In genomic region chr1:243970077-243970476, GRCh38 we compare ENCODE assay signal across 21 cellular contexts.
DNase-seq lines count a peak whose midpoint lies in the region; ATAC-seq, FAIRE-seq and TF ChIP-seq lines count a peak whose summit lies in the region.
"Had no signal": no experiment of that assay in that cellular context is flagged by ENCODE, and none has a peak within 500 bp of the region (broad histone marks: within the 10 kb centered on the region; RNA-seq: fewer than 3 reads in every experiment).

No MANE protein-coding gene starts in this region.

- no peaks in the 10 kb centered on the region for H3K23me2 ChIP-seq in H1 (ENCODE audit: low read depth, low read length)

- H3K9me1 ChIP-seq in IMR-90 (ENCODE audit: insufficient read depth, low read length): peaks cover 2% of the 10 kb centered on the region; the same call in 1 of the 2 replicates

- H2BK20ac ChIP-seq in IMR-90 (ENCODE audit: low read depth, low read length) (no peak overlapping the region), H1 (ENCODE audit: low read length) (no peak overlapping the region)

- H2BK5ac ChIP-seq in IMR-90 (ENCODE audit: low read depth, low read length, poor library complexity, severe bottlenecking) (no peak overlapping the region), H1 (ENCODE audit: low read depth, low read length) (no peak overlapping the region)

- H2AK5ac ChIP-seq in IMR-90 (ENCODE audit: low read depth, low read length) (no peak overlapping the region), H1 (ENCODE audit: low read depth, low read length) (no peak overlapping the region)

- H3K4ac ChIP-seq in IMR-90 (ENCODE audit: low read depth, low read length): no peak overlapping the region
- no peak overlapping the region for H3K4ac ChIP-seq in H1 (replicated peaks; ENCODE audit: insufficient read length, low read depth, low read length)

- no peak overlapping the region for H2AK9ac ChIP-seq in IMR-90 (replicated peaks; ENCODE audit: low read depth, low read length, poor library complexity)

- no peak overlapping the region for H3K56ac ChIP-seq in IMR-90 (ENCODE audit: extremely low read depth, insufficient read depth, low read length)
- no peak overlapping the region for H3K56ac ChIP-seq in H1 (replicated peaks; ENCODE audit: insufficient read length, low read depth, low read length)

- TF ChIP-seq POLR2A in IMR-90 (IDR thresholded peaks at IDR 0.05; ENCODE audit: low read depth, low read length): no peak
- no peak for TF ChIP-seq POLR2A in H1 (IDR thresholded peaks at IDR 0.05; ENCODE audit: control extremely low read depth in 1 of 2, low read depth in 2 of 2, low read length in 2 of 2)

- H4K8ac ChIP-seq in IMR-90 (ENCODE audit: low read depth in 2 of 2, low read length in 2 of 2) (no peak overlapping the region), H1 (ENCODE audit: extremely low read depth, insufficient read depth, low read length) (no peak overlapping the region)

- FAIRE-seq in H1 (lab: Jason Lieb, UNC): no peak
- FAIRE-seq: GM12892, GM18507, HepG2 had no signal

- intact Hi-C loops in IMR-90 (cut with micrococcal nuclease) (no loop called here), heart right ventricle (cut with DNase I) (no loop called here)

- H4K20me1 ChIP-seq in BLaER1 (no peaks in the 10 kb centered on the region), IMR-90 (ENCODE audit: insufficient read depth, low read length) (no peaks in the 10 kb centered on the region), H1 (replicated peaks in 1 of 2; ENCODE audit: control insufficient read depth in 1 of 2, insufficient read depth in 2 of 2, low read length in 2 of 2) (no peaks in the 10 kb centered on the region)

- TF ChIP-seq CTCF in IMR-90 (conservative IDR thresholded peaks at IDR 0.05; ENCODE audit: low read depth, low read length) (no peak), H1 (IDR thresholded peaks at IDR 0.05; ENCODE audit: control extremely low read depth in 1 of 3, insufficient read depth in 1 of 3, low read depth in 1 of 3, low read length in 3 of 3) (no peak), heart right ventricle (IDR thresholded peaks at IDR 0.05) (no peak)

- peaks cover 72% of the 10 kb centered on the region for H3K4me1 ChIP-seq in BLaER1
- H3K4me1 ChIP-seq in IMR-90 (ENCODE audit: control insufficient read depth, insufficient read depth, low read length): peaks cover 8% of the 10 kb centered on the region
- H3K4me1 ChIP-seq in SJSA1 (replicated peaks): peaks cover 51% of the 10 kb centered on the region
- H3K4me1 ChIP-seq in H1 (replicated peaks in 1 of 4; ENCODE audit: control insufficient read depth in 3 of 4, insufficient read depth in 4 of 4, low read length in 3 of 4): peaks cover 0 to 7% (median 3%) of the 10 kb centered on the region in 4 experiments; a peak in 4 of 7 replicates
- H3K4me1 ChIP-seq in heart right ventricle: peaks cover 0 to 18% (median 0%) of the 10 kb centered on the region in 9 donors

- WGBS in IMR-90 (ENCODE audit: extremely low coverage in 2 of 2, insufficient read length in 1 of 2), 2 experiments: no CpG with 5 or more reads among the region's 2 CpGs
- 89% methylated on average over 2 of the region's 2 CpGs; no CpG with 5 or more reads in 1 of the 2 experiments for WGBS in H1 (ENCODE audit: extremely low coverage in 1 of 2, insufficient coverage in 1 of 2, insufficient read length in 1 of 2, insufficient replicate concordance in 2 of 2, low coverage in 1 of 2, low lambda C conversion rate in 2 of 2, missing lambda C conversion rate in 1 of 2), 2 experiments
- 50 to 72% methylated on average over 2 of the region's 2 CpGs for WGBS in heart right ventricle, 2 donors

- H3K36me3 ChIP-seq in BLaER1 (no peaks in the 10 kb centered on the region), IMR-90 (ENCODE audit: control insufficient read depth, insufficient read depth, low read length) (no peaks in the 10 kb centered on the region), SJSA1 (no peaks in the 10 kb centered on the region), H1 (ENCODE audit: control insufficient read depth in 2 of 4, insufficient read depth in 4 of 4, low read length in 3 of 4) (no peaks in the 10 kb centered on the region), heart right ventricle (no peaks in the 10 kb centered on the region)

- H2BK15ac ChIP-seq in IMR-90 (ENCODE audit: low read depth, low read length) (no peak overlapping the region), H1 (ENCODE audit: low read length) (no peak overlapping the region)

- H4K91ac ChIP-seq in IMR-90 (ENCODE audit: insufficient read depth, low read depth, low read length) (no peak overlapping the region), H1 (replicated peaks; ENCODE audit: insufficient read length, low read length) (no peak overlapping the region)

- no peak overlapping the region for H3K18ac ChIP-seq in IMR-90 (ENCODE audit: low read depth, low read length)
- H3K18ac ChIP-seq in H1 (ENCODE audit: extremely low read depth, low read length): no peak overlapping the region

- H2BK120ac ChIP-seq in IMR-90 (ENCODE audit: low read depth, low read length): no peak overlapping the region
- H2BK120ac ChIP-seq in H1 (replicated peaks; ENCODE audit: low read depth, low read length): no peak overlapping the region

- no peak for TF ChIP-seq RAD21 in IMR-90 (IDR thresholded peaks at IDR 0.05; ENCODE audit: low read length)
- no peak for TF ChIP-seq RAD21 in H1 (IDR thresholded peaks at IDR 0.05 in 1 of 2, conservative IDR thresholded peaks at IDR 0.05 in 1 of 2; ENCODE audit: low read depth in 2 of 2, low read length in 2 of 2)

- H3K9ac ChIP-seq in BLaER1 (peak overlapping the region; percentile 14; the same call in 1 of the 2 replicates), IMR-90 (ENCODE audit: low read depth, low read length) (no peak overlapping the region), H1 (replicated peaks in 1 of 4; ENCODE audit: extremely low read depth in 1 of 4, low read depth in 3 of 4, low read length in 3 of 4) (no peak overlapping the region)
- H3K9ac ChIP-seq: KMS-11 had no signal

- peak overlapping the region; percentile 74 for H3K4me2 ChIP-seq in BLaER1
- no peak overlapping the region for H3K4me2 ChIP-seq in IMR-90 (ENCODE audit: low read depth, low read length)
- no peak overlapping the region for H3K4me2 ChIP-seq in H1 (ENCODE audit: insufficient read depth in 1 of 2, low read depth in 2 of 2, low read length in 2 of 2)
- H3K4me2 ChIP-seq: GM23338, KMS-11 had no signal

- H3K9me3 ChIP-seq in BLaER1 (no peaks in the 10 kb centered on the region), IMR-90 (ENCODE audit: control insufficient read depth, insufficient read depth, low read length) (no peaks in the 10 kb centered on the region), SJSA1 (replicated peaks) (no peaks in the 10 kb centered on the region), H1 (ENCODE audit: insufficient read depth in 2 of 2, low read depth in 1 of 2, low read length in 1 of 2) (no peaks in the 10 kb centered on the region), heart right ventricle (no peaks in the 10 kb centered on the region)

- in situ Hi-C loops in IMR-90 (cut with MboI; ENCODE audit: low sequenced_read_pairs): no loop called here

- H3K23ac ChIP-seq in IMR-90 (ENCODE audit: low read depth, low read length) (no peak overlapping the region; the same call in 1 of the 2 replicates), H1 (ENCODE audit: insufficient read length) (no peak overlapping the region)

- no peak overlapping the region for H3K4me3 ChIP-seq in BLaER1
- H3K4me3 ChIP-seq in IMR-90 (ENCODE audit: insufficient read depth, low read depth, low read length): no peak overlapping the region
- H3K4me3 ChIP-seq in SJSA1: no peak overlapping the region
- no peak overlapping the region for H3K4me3 ChIP-seq in H1 (ENCODE audit: extremely low read depth in 1 of 4, insufficient read depth in 2 of 4, low read depth in 3 of 4, low read length in 4 of 4)
- no peak overlapping the region for H3K4me3 ChIP-seq in heart right ventricle
- H3K4me3 ChIP-seq: GM23338 had no signal

- H4K5ac ChIP-seq in IMR-90 (ENCODE audit: low read depth, low read length) (no peak overlapping the region), H1 (ENCODE audit: insufficient read length, low read depth, low read length) (no peak overlapping the region)

- H3K79me1 ChIP-seq in IMR-90 (ENCODE audit: low read depth in 1 of 2, low read length in 2 of 2) (no peaks in the 10 kb centered on the region), H1 (ENCODE audit: low read depth, low read length) (no peaks in the 10 kb centered on the region)

- ATAC-seq in IMR-90 (ENCODE audit: low read depth) (no peak), heart right ventricle (no peak), GM18520 (IDR thresholded peaks at IDR 0.05; ENCODE audit: unreplicated experiment) (no peak)
- ATAC-seq: GM23338, HCT116, HepG2 had no signal

- no TSS peak for BruUV-seq in IMR-90 (replicated peaks; lab: Mats Ljungman, UMichigan)

- peak overlapping the region; percentile 62 for H3K27ac ChIP-seq in BLaER1
- no peak overlapping the region for H3K27ac ChIP-seq in IMR-90 (ENCODE audit: insufficient read depth, low read length)
- peak overlapping the region; percentile 97 for H3K27ac ChIP-seq in SJSA1
- no peak overlapping the region for H3K27ac ChIP-seq in H1 (ENCODE audit: low read depth, low read length)
- no peak overlapping the region for H3K27ac ChIP-seq in heart right ventricle
- H3K27ac ChIP-seq: KMS-11 had no signal

- no peak for TF ChIP-seq EP300 in H1 (IDR thresholded peaks at IDR 0.05; ENCODE audit: borderline replicate concordance in 1 of 2, low read depth in 2 of 2, low read length in 2 of 2)

- no peak for DNase-seq in IMR-90
- DNase-seq in SJSA1 (ENCODE audit: low read depth in 1 of 2, low spot score in 2 of 2): no peak
- peak in 1 of 2 experiments; percentile 27 for DNase-seq in H1 (ENCODE audit: low read depth in 1 of 2, low spot score in 2 of 2)
- no peak for DNase-seq in DMS153 (lab: John Stamatoyannopoulos, UW)
- no peak for DNase-seq in heart right ventricle
- no peak for DNase-seq in epidermal melanocyte (ENCODE audit: insufficient read length, low spot score)
- DNase-seq: C1 segment of cervical spinal cord; CD4-positive, CD25-positive, alpha-beta regulatory T cell; CD8-positive, alpha-beta memory T cell; COR-L47; DMS 273 treated with DMSO at 0.1 percent for 48 hours; H7; HFFc6 had no signal

- no peaks in the 10 kb centered on the region for H3K79me2 ChIP-seq in H1 (ENCODE audit: control insufficient read depth in 1 of 2, insufficient read depth in 2 of 2, low read length in 2 of 2)

- H3K27me3 ChIP-seq in BLaER1 (no peaks in the 10 kb centered on the region), IMR-90 (ENCODE audit: control insufficient read depth, insufficient read depth, low read length) (peaks cover 3% of the 10 kb centered on the region), SJSA1 (replicated peaks) (no peaks in the 10 kb centered on the region), H1 (replicated peaks in 1 of 4; ENCODE audit: control insufficient read depth in 3 of 4, extremely low read depth in 1 of 4, insufficient read depth in 3 of 4, low read length in 3 of 4) (no peaks in the 10 kb centered on the region), heart right ventricle (peaks cover 0 to 15% (median 0%) of the 10 kb centered on the region in 7 donors)

- H2AFZ ChIP-seq in IMR-90 (replicated peaks; ENCODE audit: low read length, poor library complexity) (no peak overlapping the region), H1 (ENCODE audit: low read length) (0 out of 2 replicates have a peak overlapping the region, but pooled peaks have one; percentile 0)

- POLR2A ChIA-PET in IMR-90 (lab: Charles Lee; ENCODE audit: unreplicated experiment): interaction anchor here (0.8 kb wide), 1 partner anchor 17 kb away, joined by 3 read pairs; no protein-coding TSS in a partner anchor
- POLR2A ChIA-PET in H1 (lab: Charles Lee; ENCODE audit: partially characterized antibody): no interaction called here

- H2BK12ac ChIP-seq in H1 (ENCODE audit: low read depth, low read length): no peak overlapping the region

- CTCF ChIA-PET in IMR-90 (lab: Yijun Ruan, JAX) (no interaction called here), H1 (lab: Charles Lee; ENCODE audit: partially characterized antibody) (interaction anchor here (0.6 kb wide), 1 partner anchor 261 kb away, joined by 3 read pairs; no protein-coding TSS in a partner anchor)

- H3K14ac ChIP-seq in IMR-90 (replicated peaks; ENCODE audit: low read depth, low read length): peak overlapping the region; percentile 49; the same call in 1 of the 2 replicates
- no peak overlapping the region for H3K14ac ChIP-seq in H1 (ENCODE audit: insufficient read length)

- dilution Hi-C loops in IMR-90 (cut with HindIII; ENCODE audit: low sequenced_read_pairs, unreplicated experiment): no loop called here

Comparison
In these comparisons a context has a peak if more than half of its experiments do, and no peak if none do; other contexts are left out.
1. H3K27ac ChIP-seq: peak in BLaER1 (single experiment) and SJSA1 (single experiment); none in IMR-90 (single experiment), H1 (single experiment) and heart right ventricle (0 of 10).